Comparison of ENCODE assay signal across 10 cellular contexts in the genomic region with DNA sequence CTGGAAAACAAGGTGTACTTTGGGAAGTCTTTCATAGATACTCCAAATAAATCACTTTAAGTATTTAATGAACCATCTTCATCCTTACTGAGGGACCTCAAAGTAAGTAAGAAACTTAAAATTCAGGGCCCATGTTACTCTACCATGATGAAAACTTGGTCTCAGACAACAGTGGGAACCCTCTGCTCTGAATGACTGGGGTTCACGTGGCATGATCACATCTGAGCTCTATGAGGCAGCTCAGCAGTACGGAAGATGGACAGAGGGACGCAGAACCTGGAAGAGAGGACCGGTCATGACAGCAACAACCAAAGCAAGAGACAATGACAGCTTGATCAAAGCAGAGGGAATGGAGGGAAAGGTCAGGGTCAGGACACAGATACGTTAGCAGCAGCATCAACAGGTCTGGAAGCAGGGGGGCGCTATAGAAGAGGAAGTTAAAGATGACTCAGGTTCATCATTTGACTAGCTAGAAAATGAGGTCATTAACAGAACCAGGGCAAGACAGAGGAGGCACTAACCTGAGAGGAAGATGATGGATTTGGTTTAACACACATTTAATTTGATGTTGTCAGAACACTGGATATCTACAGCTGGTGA. TPM values are rescaled to one million over a fixed set of nuclear protein-coding genes. Genes with fewer than 3 reads are reported as not detected.
A peak's percentile ranks its signal among the peaks of the same experiment; 100 is the strongest.
DNase-seq lines count a peak whose midpoint lies in the region; ATAC-seq and TF ChIP-seq lines count a peak whose summit lies in the region.
"Had no signal": no experiment of that assay in that cellular context is flagged by ENCODE, and none has a peak within 500 bp of the region (broad histone marks: within the 10 kb centered on the region; RNA-seq: fewer than 3 reads in every experiment).

No MANE protein-coding gene starts in this region.

- peaks cover 27% of the 10 kb centered on the region for H3K4me1 Mint-ChIP-seq in activated naive CD4-positive, alpha-beta T cell treated with anti-CD3 and anti-CD28 coated beads, Interleukin-2, amount 50 U/mL, for 24 hours
- H3K4me1 Mint-ChIP-seq in neural crest cell = peaks cover 15% of the 10 kb centered on the region

- TF ChIP-seq CTCF in neural crest cell (conservative IDR thresholded peaks at IDR 0.05) (no peak), mammary epithelial cell (conservative IDR thresholded peaks at IDR 0.05 in 1 of 2, IDR thresholded peaks at IDR 0.05 in 1 of 2; ENCODE audit: extremely low read depth in 1 of 2, insufficient read depth in 1 of 2, low read depth in 1 of 2, low read length in 2 of 2) (peak in 1 of 2 donors; percentile 4)

- no peaks in the 10 kb centered on the region for H3K9me3 ChIP-seq in Karpas-422 (ENCODE audit: low read length)
- no peaks in the 10 kb centered on the region for H3K9me3 ChIP-seq in mammary epithelial cell (replicated peaks; ENCODE audit: insufficient read depth, low read length)
- no peaks in the 10 kb centered on the region for H3K9me3 ChIP-seq in aorta (ENCODE audit: control insufficient read depth, low read length)
- H3K9me3 ChIP-seq: A549 had no signal

- peaks cover 98% of the 10 kb centered on the region for H3K79me2 ChIP-seq in Karpas-422 (ENCODE audit: low read length)
- peaks cover 96% of the 10 kb centered on the region for H3K79me2 ChIP-seq in mammary epithelial cell (ENCODE audit: insufficient read depth, low read length)

- H3K27me3 Mint-ChIP-seq in activated naive CD4-positive, alpha-beta T cell treated with anti-CD3 and anti-CD28 coated beads, Interleukin-2, amount 50 U/mL, for 24 hours = no peaks in the 10 kb centered on the region
- H3K27me3 Mint-ChIP-seq in neural crest cell (ENCODE audit: low read depth) = no peaks in the 10 kb centered on the region

- H3K27me3 ChIP-seq in Karpas-422 (ENCODE audit: low read length) = no peaks in the 10 kb centered on the region
- no peaks in the 10 kb centered on the region for H3K27me3 ChIP-seq in mammary epithelial cell (ENCODE audit: insufficient read depth, low read length)
- H3K27me3 ChIP-seq in aorta (ENCODE audit: control insufficient read depth in 1 of 2, insufficient read depth in 2 of 2, low read length in 1 of 2) = no peaks in the 10 kb centered on the region

- dilution Hi-C loops in mammary epithelial cell (cut with HindIII; ENCODE audit: low sequenced_read_pairs) = no loop called here

- H4K20me1 ChIP-seq in Karpas-422 (ENCODE audit: insufficient read depth, low read depth, low read length) = peaks cover 43% of the 10 kb centered on the region
- peaks cover 5% of the 10 kb centered on the region for H4K20me1 ChIP-seq in mammary epithelial cell (ENCODE audit: insufficient read depth, low read length)

- in situ Hi-C loops in mammary epithelial cell (cut with MboI; ENCODE audit: low sequenced_read_pairs in 2 of 2) = loop anchor here in 1 of 2 donors (25.0 kb wide), 1 partner anchor 90 kb away; no protein-coding TSS in a partner anchor

- H3K4me2 ChIP-seq in Karpas-422 (ENCODE audit: low read depth, low read length, poor library complexity, severe bottlenecking) (no peak overlapping the region), mammary epithelial cell (ENCODE audit: insufficient read depth, low read depth, low read length) (no peak overlapping the region)
- H3K4me2 ChIP-seq: A549 had no signal

- no peaks in the 10 kb centered on the region for H3K9me2 ChIP-seq in Karpas-422 (replicated peaks; ENCODE audit: insufficient read depth, low read length)

- H3K9me3 Mint-ChIP-seq in activated naive CD4-positive, alpha-beta T cell treated with anti-CD3 and anti-CD28 coated beads, Interleukin-2, amount 50 U/mL, for 24 hours = no peaks in the 10 kb centered on the region
- H3K9me3 Mint-ChIP-seq in neural crest cell = no peaks in the 10 kb centered on the region

- H3K36me3 Mint-ChIP-seq in activated naive CD4-positive, alpha-beta T cell treated with anti-CD3 and anti-CD28 coated beads, Interleukin-2, amount 50 U/mL, for 24 hours = peaks cover 17% of the 10 kb centered on the region
- H3K36me3 Mint-ChIP-seq in neural crest cell (ENCODE audit: low read depth) = peaks cover 11% of the 10 kb centered on the region

- ATAC-seq in aorta (ENCODE audit: low FRiP score) = no peak
- ATAC-seq: A549 had no signal

- no peak overlapping the region for H3K9ac ChIP-seq in Karpas-422 (ENCODE audit: low read length)
- no peak overlapping the region for H3K9ac ChIP-seq in mammary epithelial cell (ENCODE audit: insufficient read depth, low read length)

- H2AFZ ChIP-seq in Karpas-422 (ENCODE audit: low read length) = no peak overlapping the region
- H2AFZ ChIP-seq in mammary epithelial cell (ENCODE audit: low read depth, low read length) = no peak overlapping the region

- 86% methylated on average over 6 of the region's 6 CpGs for WGBS in mammary epithelial cell (ENCODE audit: low coverage, missing lambda C conversion rate)
- 91 to 93% methylated on average over 6 of the region's 6 CpGs for WGBS in aorta, 2 donors

- intact Hi-C loops in mammary epithelial cell (cut with micrococcal nuclease) = no loop called here
- intact Hi-C loops in aorta (cut with DNase I) = no loop called here

- H3K27ac Mint-ChIP-seq in activated naive CD4-positive, alpha-beta T cell treated with anti-CD3 and anti-CD28 coated beads, Interleukin-2, amount 50 U/mL, for 24 hours = peak overlapping the region; percentile 60
- peak overlapping the region; percentile 16 for H3K27ac Mint-ChIP-seq in neural crest cell (ENCODE audit: unreplicated experiment)

- BruUV-seq in mammary epithelial cell (replicated peaks; lab: Mats Ljungman, UMichigan) = no TSS peak

- no peak overlapping the region for H3K27ac ChIP-seq in Karpas-422 (ENCODE audit: low read length)
- no peak overlapping the region for H3K27ac ChIP-seq in mammary epithelial cell (ENCODE audit: insufficient read depth, low read depth, low read length)
- H3K27ac ChIP-seq in aorta (ENCODE audit: low read depth in 1 of 2, low read length in 2 of 2) = no peak overlapping the region
- H3K27ac ChIP-seq: A549 had no signal

- H3K4me3 Mint-ChIP-seq in activated naive CD4-positive, alpha-beta T cell treated with anti-CD3 and anti-CD28 coated beads, Interleukin-2, amount 50 U/mL, for 24 hours = peak overlapping the region; percentile 11
- no peak overlapping the region for H3K4me3 Mint-ChIP-seq in neural crest cell

- peak; percentile 47 for DNase-seq in SIG-M5 treated with dmso at 0.1 percent for 504 hours (lab: John Stamatoyannopoulos, UW; ENCODE audit: unreplicated experiment)
- no peak for DNase-seq in SIG-M5 (lab: John Stamatoyannopoulos, UW)
- peak; percentile 74 for DNase-seq in Karpas-422
- no peak for DNase-seq in neural crest cell (ENCODE audit: low read depth, low spot score)
- DNase-seq in mammary epithelial cell = no peak
- DNase-seq in aorta = no peak
- no peak for DNase-seq in NCI-H128 (lab: John Stamatoyannopoulos, UW; ENCODE audit: unreplicated experiment)
- DNase-seq: NCI-H526 had no signal

- H3K4me3 ChIP-seq in Karpas-422 (ENCODE audit: low read length) (no peak overlapping the region), mammary epithelial cell (replicated peaks in 1 of 3; ENCODE audit: insufficient read depth in 1 of 3, low read depth in 2 of 3, low read length in 3 of 3) (no peak overlapping the region), aorta (ENCODE audit: low read length in 2 of 2) (no peak overlapping the region)
- H3K4me3 ChIP-seq: A549 had no signal

- H3K36me3 ChIP-seq in Karpas-422 (ENCODE audit: insufficient read depth, low read length) (peaks cover 55% of the 10 kb centered on the region), mammary epithelial cell (ENCODE audit: insufficient read depth, low read length) (peaks cover 29% of the 10 kb centered on the region), aorta (ENCODE audit: control insufficient read depth in 1 of 2, insufficient read depth in 2 of 2, low read length in 1 of 2) (peaks cover 0 to 4% of the 10 kb centered on the region in 2 donors)

- H3K4me1 ChIP-seq in Karpas-422 (ENCODE audit: low read length) = peaks cover 7% of the 10 kb centered on the region
- H3K4me1 ChIP-seq in mammary epithelial cell (ENCODE audit: insufficient read depth, low read length) = peaks cover 8% of the 10 kb centered on the region
- H3K4me1 ChIP-seq in aorta (ENCODE audit: control insufficient read depth in 1 of 2, insufficient read depth in 2 of 2, low read length in 2 of 2) = peaks cover 0 to 4% of the 10 kb centered on the region in 2 donors
- H3K4me1 ChIP-seq: A549 had no signal

- CTCF ChIA-PET in mammary epithelial cell (lab: Charles Lee; ENCODE audit: low non-redundant PET) = interaction anchor here (0.6 to 0.9 kb wide), 2 partner anchors 11 to 115 kb away, joined by 3 to 6 read pairs; no protein-coding TSS in a partner anchor

RNA-seq across cellular contexts. Expression of a gene that starts 9.5 kb away (rescaled TPM):
- total RNA-seq in Karpas-422 (2014; rRNA removed; shearing (Covaris generic); ENCODE audit: low replicate concordance) = 136 and 158 TPM in 2 replicates
- 146 and 148 TPM in 2 replicates for total RNA-seq in neural crest cell
- 100 to 1,000 TPM in 1 of 2 donors, 10 to 100 TPM in 1; 81.0 to 166 TPM for total RNA-seq in mammary epithelial cell
- polyA plus RNA-seq in mammary epithelial cell = 148 TPM
- polyA minus RNA-seq in mammary epithelial cell = 228 TPM
- total RNA-seq in aorta = 100 to 1,000 TPM in 1 of 2 donors, 10 to 100 TPM in 1; 88.6 to 103 TPM
- 10 to 100 TPM; 28.0 to 85.1 TPM for polyA plus RNA-seq in aorta

Comparison
In these comparisons a context has a peak if more than half of its experiments do, and no peak if none do; other contexts are left out.
1. DNase-seq: peak in SIG-M5 treated with dmso at 0.1 percent for 504 hours (single experiment) and Karpas-422 (single experiment); none in SIG-M5 (single experiment), neural crest cell (single experiment), mammary epithelial cell (single experiment), aorta (0 of 2) and NCI-H128 (single experiment).